ENCODE assay signal across 8 cellular contexts in the genomic region with DNA sequence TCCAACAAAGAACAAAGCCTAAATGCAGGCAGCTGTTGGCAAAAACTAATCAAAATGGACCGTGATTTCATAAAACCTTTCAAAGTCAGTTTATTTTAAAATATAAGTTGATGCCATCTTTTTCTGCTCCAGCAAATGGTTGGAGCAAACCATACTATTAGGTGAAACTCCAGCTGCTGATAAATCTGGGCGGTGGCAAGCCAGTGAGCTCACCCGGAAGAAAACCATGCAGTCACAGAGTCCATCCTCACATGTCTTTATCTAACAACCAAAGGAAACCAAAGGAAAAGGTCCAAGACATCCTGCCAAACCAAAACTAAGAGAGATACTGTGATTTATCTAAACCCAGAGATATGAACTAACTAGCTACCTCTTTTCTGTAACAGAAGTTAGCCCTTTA.
DNase-seq lines count a peak whose midpoint lies in the region; ATAC-seq and TF ChIP-seq lines count a peak whose summit lies in the region.

No MANE protein-coding gene starts in this region.

- no peaks in the 10 kb centered on the region for H3K79me1 ChIP-seq in mesendoderm (ENCODE audit: low read length)

- H2BK5ac ChIP-seq in mesendoderm (ENCODE audit: low read length), result no peak overlapping the region

- peaks cover 88% of the 10 kb centered on the region for H3K4me1 Mint-ChIP-seq in CD8-positive, alpha-beta T cell (ENCODE audit: low read depth)
- peaks cover 70 to 79% of the 10 kb centered on the region in 2 donors for H3K4me1 Mint-ChIP-seq in natural killer cell treated with Interleukin-12 subunit alpha and Interleukin-12 subunit beta and Interleukin-15 and Interleukin-18, amount 100 ng/mL, for 72 hours (ENCODE audit: low read depth in 2 of 2)
- H3K4me1 Mint-ChIP-seq in nephron progenitor cell, result peaks cover 33% of the 10 kb centered on the region

- peak overlapping the region; percentile 1 for H3K4me3 Mint-ChIP-seq in CD8-positive, alpha-beta T cell
- H3K4me3 Mint-ChIP-seq in natural killer cell treated with Interleukin-12 subunit alpha and Interleukin-12 subunit beta and Interleukin-15 and Interleukin-18, amount 100 ng/mL, for 72 hours, result peak overlapping the region; percentile 9
- no peak overlapping the region for H3K4me3 Mint-ChIP-seq in nephron progenitor cell

- no peak overlapping the region for H3K18ac ChIP-seq in mesendoderm (ENCODE audit: low read length)

- H4K8ac ChIP-seq in mesendoderm (ENCODE audit: low read depth, low read length), result no peak overlapping the region

- H3K4me1 ChIP-seq in CD8-positive, alpha-beta T cell (ENCODE audit: insufficient read depth, low read length), result peaks cover 65% of the 10 kb centered on the region
- H3K4me1 ChIP-seq in SJCRH30, result peaks cover 20% of the 10 kb centered on the region
- H3K4me1 ChIP-seq in mesendoderm (ENCODE audit: control insufficient read depth, low read depth, low read length), result peaks cover 18% of the 10 kb centered on the region

- POLR2A ChIA-PET in CD8-positive, alpha-beta T cell (lab: Charles Lee), result interaction anchor here (0.8 to 1.7 kb wide), 9 partner anchors 10 to 124 kb away, joined by 3 to 9 read pairs (median 3); no protein-coding TSS in a partner anchor

- no CpG with 5 or more reads among the region's 3 CpGs for WGBS in mesendoderm (ENCODE audit: extremely low coverage, insufficient coverage, low lambda C conversion rate)

- H3K4me2 ChIP-seq in mesendoderm (ENCODE audit: low read length), result no peak overlapping the region

- H3K4me3 ChIP-seq in CD8-positive, alpha-beta T cell (ENCODE audit: low read depth, low read length), result no peak overlapping the region
- no peak overlapping the region for H3K4me3 ChIP-seq in SJCRH30
- peak overlapping the region; percentile 26 for H3K4me3 ChIP-seq in epithelial cell of proximal tubule (ENCODE audit: low read depth, low read length)
- H3K4me3 ChIP-seq in mesendoderm (ENCODE audit: low read length), result no peak overlapping the region

- ATAC-seq in CD8-positive, alpha-beta T cell, result no peak
- no peak for ATAC-seq in natural killer cell treated with Interleukin-12 subunit alpha and Interleukin-12 subunit beta and Interleukin-15 and Interleukin-18, amount 100 ng/mL, for 72 hours

- peaks cover 13% of the 10 kb centered on the region for H3K36me3 Mint-ChIP-seq in CD8-positive, alpha-beta T cell
- H3K36me3 Mint-ChIP-seq in natural killer cell treated with Interleukin-12 subunit alpha and Interleukin-12 subunit beta and Interleukin-15 and Interleukin-18, amount 100 ng/mL, for 72 hours, result peaks cover 36% of the 10 kb centered on the region
- H3K36me3 Mint-ChIP-seq in nephron progenitor cell (ENCODE audit: low read depth), result peaks cover 2% of the 10 kb centered on the region

- H2BK15ac ChIP-seq in mesendoderm (replicated peaks; ENCODE audit: low read depth), result no peak overlapping the region

- H3K27ac ChIP-seq in CD8-positive, alpha-beta T cell (ENCODE audit: low read depth, low read length), result peak overlapping the region; percentile 25
- H3K27ac ChIP-seq in SJCRH30 (peak overlapping the region; percentile 22), mesendoderm (ENCODE audit: low read depth, low read length) (no peak overlapping the region)

- no peaks in the 10 kb centered on the region for H3K9me3 ChIP-seq in CD8-positive, alpha-beta T cell (ENCODE audit: low read length)
- no peaks in the 10 kb centered on the region for H3K9me3 ChIP-seq in SJCRH30 (replicated peaks)

- H3K36me3 ChIP-seq in CD8-positive, alpha-beta T cell (ENCODE audit: insufficient read depth, low read length), result no peaks in the 10 kb centered on the region
- H3K36me3 ChIP-seq in SJCRH30 (no peaks in the 10 kb centered on the region), mesendoderm (ENCODE audit: control insufficient read depth, insufficient read depth, low read length) (no peaks in the 10 kb centered on the region)

- CTCF ChIA-PET in CD8-positive, alpha-beta T cell (lab: Charles Lee), result interaction anchor here (1.6 to 2.3 kb wide), 3 partner anchors 10 to 126 kb away, joined by 4 to 10 read pairs (median 6); no protein-coding TSS in a partner anchor

- no peak overlapping the region for H3K56ac ChIP-seq in mesendoderm (ENCODE audit: low read length)

- no peaks in the 10 kb centered on the region for H3K79me2 ChIP-seq in mesendoderm (ENCODE audit: control insufficient read depth, insufficient read depth, low read length)

- H3K9ac ChIP-seq in mesendoderm (ENCODE audit: low read length), result no peak overlapping the region

- H3K9me3 Mint-ChIP-seq in CD8-positive, alpha-beta T cell, result no peaks in the 10 kb centered on the region
- peaks cover 6% of the 10 kb centered on the region for H3K9me3 Mint-ChIP-seq in natural killer cell treated with Interleukin-12 subunit alpha and Interleukin-12 subunit beta and Interleukin-15 and Interleukin-18, amount 100 ng/mL, for 72 hours
- peaks cover under 1% of the 10 kb centered on the region for H3K9me3 Mint-ChIP-seq in nephron progenitor cell

- H3K4ac ChIP-seq in mesendoderm (ENCODE audit: low read depth, low read length), result no peak overlapping the region

- H2BK120ac ChIP-seq in mesendoderm (ENCODE audit: low read depth, low read length), result no peak overlapping the region

- no peaks in the 10 kb centered on the region for H3K27me3 ChIP-seq in CD8-positive, alpha-beta T cell (ENCODE audit: insufficient read depth, low read length)
- H3K27me3 ChIP-seq in SJCRH30, result no peaks in the 10 kb centered on the region
- H3K27me3 ChIP-seq in mesendoderm (ENCODE audit: insufficient read depth, low read length, poor library complexity), result no peaks in the 10 kb centered on the region

- no peaks in the 10 kb centered on the region for H3K27me3 Mint-ChIP-seq in CD8-positive, alpha-beta T cell (ENCODE audit: low read depth)
- no peaks in the 10 kb centered on the region for H3K27me3 Mint-ChIP-seq in natural killer cell treated with Interleukin-12 subunit alpha and Interleukin-12 subunit beta and Interleukin-15 and Interleukin-18, amount 100 ng/mL, for 72 hours
- no peaks in the 10 kb centered on the region for H3K27me3 Mint-ChIP-seq in nephron progenitor cell (ENCODE audit: low read depth, poor library complexity)

- no peak for DNase-seq in CD8-positive, alpha-beta T cell
- no peak for DNase-seq in SJCRH30
- DNase-seq in epithelial cell of proximal tubule (ENCODE audit: low read depth), result no peak
- no peak for DNase-seq in natural killer cell treated with Interleukin-12 subunit alpha and Interleukin-12 subunit beta and Interleukin-15 and Interleukin-18, amount 100 ng/mL, for 72 hours (ENCODE audit: low spot score)
- no peak for DNase-seq in nephron progenitor cell
- no peak for DNase-seq in mesendoderm
- no peak for DNase-seq in HCEC 1CT
- DNase-seq in head of caudate nucleus, result no peak

- peak overlapping the region; percentile 93 for H3K27ac Mint-ChIP-seq in CD8-positive, alpha-beta T cell
- peak overlapping the region; percentile 82 to 94 for H3K27ac Mint-ChIP-seq in natural killer cell treated with Interleukin-12 subunit alpha and Interleukin-12 subunit beta and Interleukin-15 and Interleukin-18, amount 100 ng/mL, for 72 hours
- no peak overlapping the region for H3K27ac Mint-ChIP-seq in nephron progenitor cell

- H4K5ac ChIP-seq in mesendoderm (ENCODE audit: low read length), result no peak overlapping the region

- H3K23ac ChIP-seq in mesendoderm (ENCODE audit: low read length), result no peak overlapping the region

- TF ChIP-seq CTCF in CD8-positive, alpha-beta T cell (IDR thresholded peaks at IDR 0.05), result no peak
- TF ChIP-seq CTCF in epithelial cell of proximal tubule (conservative IDR thresholded peaks at IDR 0.05; ENCODE audit: low read depth, low read length) (no peak), nephron progenitor cell (IDR thresholded peaks at IDR 0.05) (no peak)

- H2AK5ac ChIP-seq in mesendoderm (ENCODE audit: low read length), result no peak overlapping the region

- intact Hi-C loops in CD8-positive, alpha-beta T cell (cut with DNase I, micrococcal nuclease), result loop anchor here in 1 of 2 experiments (1.0 kb wide), 1 partner anchor 9 kb away; no protein-coding TSS in a partner anchor
- intact Hi-C loops in head of caudate nucleus (cut with DNase I), result loop anchor here (10.0 kb wide), 1 partner anchor 178 kb away; no protein-coding TSS in a partner anchor
